In the genomic region with DNA sequence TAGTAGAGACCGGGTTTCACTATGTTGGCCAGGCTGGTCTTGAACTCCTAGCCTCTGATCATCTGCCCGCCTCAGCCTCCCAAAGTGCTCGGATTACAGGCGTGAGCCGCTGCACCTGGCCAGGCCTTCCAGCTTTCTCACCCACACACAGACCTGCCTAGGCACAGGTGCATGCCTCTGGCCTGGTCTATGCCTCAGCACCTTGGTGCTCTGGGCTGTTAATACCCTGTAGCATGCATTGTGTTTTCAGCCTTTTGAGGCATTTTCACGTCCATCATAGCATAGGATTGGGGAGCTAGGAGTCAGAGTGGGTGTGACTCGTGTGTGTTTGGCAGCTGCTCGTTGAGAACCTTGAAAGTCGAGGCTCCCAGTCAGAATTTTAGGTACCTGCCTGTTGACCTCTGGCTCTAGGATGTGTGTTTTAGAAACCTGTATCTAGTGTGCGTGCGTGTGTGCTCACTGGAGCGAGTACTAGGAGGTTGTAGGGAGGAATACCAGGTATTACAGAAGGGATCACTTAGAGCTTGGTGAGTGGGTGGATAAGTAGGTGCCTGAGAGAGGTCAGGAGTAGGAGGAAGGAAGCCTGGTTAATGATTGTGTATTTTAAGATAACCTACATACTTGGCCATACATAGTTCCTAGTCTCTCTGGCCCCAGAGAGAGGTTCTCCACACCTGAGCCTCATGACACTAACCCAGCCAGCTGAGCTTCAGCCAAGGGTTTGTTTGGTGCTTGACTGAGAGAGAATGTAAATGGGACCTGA, we compare ENCODE assay signal across 11 cellular contexts. TPM values are rescaled to one million over a fixed set of nuclear protein-coding genes. Genes with fewer than 3 reads are reported as not detected.
DNase-seq lines count a peak whose midpoint lies in the region; ATAC-seq and TF ChIP-seq lines count a peak whose summit lies in the region.
"Had no signal": no experiment of that assay in that cellular context is flagged by ENCODE, and none has a peak within 500 bp of the region (broad histone marks: within the 10 kb centered on the region; RNA-seq: fewer than 3 reads in every experiment).

No MANE protein-coding gene starts in this region.

- peaks cover 86% of the 10 kb centered on the region for H3K36me3 Mint-ChIP-seq in CD4-positive, alpha-beta T cell (ENCODE audit: low read depth)
- peaks cover 36 to 70% (median 64%) of the 10 kb centered on the region in 3 experiments for H3K36me3 Mint-ChIP-seq in H9 (ENCODE audit: insufficient read depth in 1 of 3, low read depth in 3 of 3)

- no peak for ATAC-seq in CD4-positive, alpha-beta T cell (ENCODE audit: poor library complexity)

- no peaks in the 10 kb centered on the region for H3K9me2 ChIP-seq in neural cell (ENCODE audit: insufficient read depth, low read length)

- POLR2A ChIA-PET in CD4-positive, alpha-beta T cell (lab: Charles Lee), result interaction anchor here (0.8 to 1.3 kb wide), 3 partner anchors 16 to 45 kb away, joined by 3 to 4 read pairs (median 3); partner anchors contain the start of genes CRKL and LZTR1

- H3K9ac ChIP-seq in H9 (ENCODE audit: extremely low read depth, insufficient read length, low read length), result no peak overlapping the region
- H3K9ac ChIP-seq in neural cell (ENCODE audit: low read length), result no peak overlapping the region

- no peaks in the 10 kb centered on the region for H3F3A ChIP-seq in neural cell (ENCODE audit: insufficient read depth, low read length, poor library complexity, severe bottlenecking)

- no peaks in the 10 kb centered on the region for H3K36me3 ChIP-seq in breast epithelium
- H3K36me3 ChIP-seq in neural cell (ENCODE audit: insufficient read depth, low read length), result no peaks in the 10 kb centered on the region

- H3T11ph ChIP-seq in H9 (ENCODE audit: low read length), result no peak overlapping the region

- no peaks in the 10 kb centered on the region for H3K9me3 ChIP-seq in CD4-positive, alpha-beta T cell (ENCODE audit: control insufficient read depth, low read length)
- H3K9me3 ChIP-seq in H9 (ENCODE audit: control insufficient read depth, low read depth, low read length) (no peaks in the 10 kb centered on the region), breast epithelium (no peaks in the 10 kb centered on the region), neural cell (ENCODE audit: low read length) (no peaks in the 10 kb centered on the region)
- H3K9me3 ChIP-seq: SJCRH30 had no signal

- no peak overlapping the region for H4K91ac ChIP-seq in H9 (ENCODE audit: insufficient read length, low read depth, low read length)

- H2BK20ac ChIP-seq in H9 (ENCODE audit: low read depth, low read length, poor library complexity, severe bottlenecking), result no peak overlapping the region

- no peak overlapping the region for H4K8ac ChIP-seq in H9 (replicated peaks; ENCODE audit: insufficient read length, low read depth, low read length)

- H3K4me2 ChIP-seq in H9 (ENCODE audit: insufficient read depth, insufficient read length, low read length), result no peak overlapping the region
- H3K4me2 ChIP-seq in neural cell (ENCODE audit: low read length), result no peak overlapping the region

- H2AFZ ChIP-seq in H9 (ENCODE audit: low read length) (no peak overlapping the region), neural cell (ENCODE audit: low read depth, low read length) (no peak overlapping the region)

- no peak for TF ChIP-seq CTCF in CD4-positive, alpha-beta T cell (IDR thresholded peaks at IDR 0.05)
- TF ChIP-seq CTCF in H9 (conservative IDR thresholded peaks at IDR 0.05) (no peak), breast epithelium (IDR thresholded peaks at IDR 0.05) (no peak), neural cell (IDR thresholded peaks at IDR 0.05; ENCODE audit: poor library complexity, severe bottlenecking) (no peak)

- H3K4me3 Mint-ChIP-seq in CD4-positive, alpha-beta T cell, result peak overlapping the region; percentile 40
- H3K4me3 Mint-ChIP-seq in H9, result peak overlapping the region in 1 of 2 experiments; percentile 47; a peak in 1 of 5 replicates

- H3K56ac ChIP-seq in H9 (ENCODE audit: insufficient read length, low read depth, low read length), result no peak overlapping the region

- no peak for TF ChIP-seq EP300 in neural cell (conservative IDR thresholded peaks at IDR 0.05; ENCODE audit: poor library complexity, severe bottlenecking)

- H3K4me1 Mint-ChIP-seq in CD4-positive, alpha-beta T cell (ENCODE audit: low read depth), result peaks cover 82% of the 10 kb centered on the region
- peaks cover 20 to 26% of the 10 kb centered on the region in 2 experiments for H3K4me1 Mint-ChIP-seq in H9

- H2BK12ac ChIP-seq in H9 (ENCODE audit: insufficient read length, low read depth, low read length), result no peak overlapping the region

- H2BK5ac ChIP-seq in H9 (ENCODE audit: insufficient read length, low read length), result no peak overlapping the region

- H3K79me1 ChIP-seq in H9 (ENCODE audit: insufficient read depth, low read depth, low read length, poor library complexity, severe bottlenecking), result peaks cover 6% of the 10 kb centered on the region

- H2BK15ac ChIP-seq in H9 (ENCODE audit: low read depth, low read length), result no peak overlapping the region

- no peak overlapping the region for H3K27ac ChIP-seq in CD4-positive, alpha-beta T cell (ENCODE audit: low read depth, low read length)
- no peak overlapping the region for H3K27ac ChIP-seq in H9 (ENCODE audit: insufficient read length, low read depth, low read length)
- H3K27ac ChIP-seq in breast epithelium, result peak overlapping the region; percentile 49 to 68
- no peak overlapping the region for H3K27ac ChIP-seq in neural cell (ENCODE audit: low read length)
- H3K27ac ChIP-seq: SJCRH30 had no signal

- no peak overlapping the region for H4K5ac ChIP-seq in H9 (ENCODE audit: insufficient read length, low read depth, low read length)

- no peak overlapping the region for H3K4ac ChIP-seq in H9 (ENCODE audit: low read depth, low read length)

- CTCF ChIA-PET in CD4-positive, alpha-beta T cell (lab: Charles Lee), result interaction anchor here (0.8 to 1.8 kb wide), 3 partner anchors 9 to 20 kb away, joined by 4 to 8 read pairs (median 5); partner anchors contain the start of gene CRKL

- H3K27me3 ChIP-seq in CD4-positive, alpha-beta T cell (ENCODE audit: control insufficient read depth, insufficient read depth, low read length), result no peaks in the 10 kb centered on the region
- no peaks in the 10 kb centered on the region for H3K27me3 ChIP-seq in H9 (ENCODE audit: insufficient read depth, low read length)
- no peaks in the 10 kb centered on the region for H3K27me3 ChIP-seq in breast epithelium
- H3K27me3 ChIP-seq in neural cell (ENCODE audit: insufficient read depth, low read depth, low read length), result no peaks in the 10 kb centered on the region
- H3K27me3 ChIP-seq: SJCRH30 had no signal

- no peaks in the 10 kb centered on the region for H3K9me3 Mint-ChIP-seq in CD4-positive, alpha-beta T cell
- no peaks in the 10 kb centered on the region for H3K9me3 Mint-ChIP-seq in H9

- TF ChIP-seq POLR2A in breast epithelium (IDR thresholded peaks at IDR 0.05), result no peak

- H2BK120ac ChIP-seq in H9 (ENCODE audit: low read depth, low read length, poor library complexity, severe bottlenecking), result no peak overlapping the region

- H3K23me2 ChIP-seq in H9 (ENCODE audit: insufficient read length, low read depth, low read length, poor library complexity, severe bottlenecking), result no peaks in the 10 kb centered on the region

- intact Hi-C loops in CD4-positive, alpha-beta T cell (cut with DNase I, micrococcal nuclease), result no loop called here
- intact Hi-C loops in breast epithelium (cut with DNase I; ENCODE audit: low total_unique reads), result no loop called here

- H3K79me2 ChIP-seq in H9 (ENCODE audit: insufficient read depth, low read length), result peaks cover 74% of the 10 kb centered on the region
- H3K79me2 ChIP-seq in neural cell (replicated peaks; ENCODE audit: insufficient read depth, low read length), result peaks cover 84% of the 10 kb centered on the region

- H4K20me1 ChIP-seq in H9 (ENCODE audit: control insufficient read depth, insufficient read depth, insufficient read length) (no peaks in the 10 kb centered on the region), neural cell (ENCODE audit: insufficient read depth) (peaks cover 37% of the 10 kb centered on the region)

- DNase-seq in CD4-positive, alpha-beta T cell, result no peak
- DNase-seq in H9 (no peak), breast epithelium (ENCODE audit: low spot score in 2 of 2) (no peak), HPDE6-E6E7 (ENCODE audit: extremely low spot score) (no peak), NCI-H2171 (lab: John Stamatoyannopoulos, UW) (no peak), iPS-NIHi11 (ENCODE audit: low spot score) (no peak)
- DNase-seq in activated CD8-positive, alpha-beta memory T cell treated with anti-CD3 and anti-CD28 coated beads, Interleukin-2, amount 50 U/mL, for 48 hours, result no peak
- DNase-seq: amniotic stem cell, nucleus accumbens, SJCRH30 had no signal

- H3K4me1 ChIP-seq in H9 (ENCODE audit: insufficient read depth, low read length), result no peaks in the 10 kb centered on the region
- peaks cover 0 to 3% of the 10 kb centered on the region in 2 donors for H3K4me1 ChIP-seq in breast epithelium
- H3K4me1 ChIP-seq: SJCRH30 had no signal

- H3K27ac Mint-ChIP-seq in CD4-positive, alpha-beta T cell, result peak overlapping the region; percentile 18
- H3K27ac Mint-ChIP-seq in H9, result peak overlapping the region in 2 of 3 experiments; percentile 31 to 73; a peak in 3 of 7 replicates

- no peak for TF ChIP-seq RAD21 in neural cell (conservative IDR thresholded peaks at IDR 0.05)

- H3K4me3 ChIP-seq in breast epithelium, result peak overlapping the region in 1 of 3 donors; percentile 4
- peak overlapping the region; percentile 0 for H3K4me3 ChIP-seq in neural cell (ENCODE audit: low read length)
- H3K4me3 ChIP-seq: SJCRH30 had no signal

- no peak overlapping the region for H3K14ac ChIP-seq in H9 (ENCODE audit: insufficient read depth, low read length)

- no peak overlapping the region for H3K18ac ChIP-seq in H9 (ENCODE audit: insufficient read length, low read depth, low read length)

- WGBS in H9 (ENCODE audit: extremely low coverage, insufficient read length, low lambda C conversion rate), result no CpG with 5 or more reads among the region's 12 CpGs

- no peak overlapping the region for H2AK5ac ChIP-seq in H9 (ENCODE audit: insufficient read length, low read length)

- no peak overlapping the region for H3K23ac ChIP-seq in H9 (ENCODE audit: insufficient read length, low read depth, low read length)

- H3K27me3 Mint-ChIP-seq in CD4-positive, alpha-beta T cell, result no peaks in the 10 kb centered on the region
- no peaks in the 10 kb centered on the region; the same call in 1 of the 2 replicates for H3K27me3 Mint-ChIP-seq in H9 (ENCODE audit: low read depth)

RNA-seq across cellular contexts. Expression of gene CRKL, which starts 20.0 kb away (rescaled TPM):
- 10 to 100 TPM; 41.9 to 43.5 TPM for total RNA-seq in CD4-positive, alpha-beta T cell
- total RNA-seq in H9 (2021) (105 and 106 TPM in 2 replicates), breast epithelium (10 to 100 TPM; 36.8 to 46.5 (median 42.3) TPM)
- polyA plus RNA-seq in neural cell, result 46.8 and 50.2 TPM in 2 replicates
- 91.9 and 102 TPM in 2 replicates for polyA minus RNA-seq in neural cell

RNA-seq across cellular contexts. Expression of gene AIFM3, which starts 29.8 kb away (rescaled TPM):
- under 1 TPM; 0.34 to 0.41 TPM for total RNA-seq in CD4-positive, alpha-beta T cell
- 1.9 and 2.3 TPM in 2 replicates for total RNA-seq in H9 (2021)
- 1 to 10 TPM; 1.6 to 3.3 (median 2.2) TPM for total RNA-seq in breast epithelium
- 1.1 TPM in 1 of 2 replicates, not detected in the other for polyA plus RNA-seq in neural cell
- polyA minus RNA-seq in neural cell, result 0.49 TPM in 1 of 2 replicates, not detected in the other
- total RNA-seq: SJCRH30 had no signal

RNA-seq across cellular contexts. Expression of gene LZTR1, which starts 44.9 kb away (rescaled TPM):
- total RNA-seq in CD4-positive, alpha-beta T cell, result 10 to 100 TPM; 48.4 to 51.3 TPM
- 40.0 and 47.0 TPM in 2 replicates for total RNA-seq in H9 (2021)
- 10 to 100 TPM; 37.6 to 59.0 (median 46.2) TPM for total RNA-seq in breast epithelium
- 114 and 122 TPM in 2 replicates for polyA plus RNA-seq in neural cell
- 47.1 and 55.8 TPM in 2 replicates for polyA minus RNA-seq in neural cell

Comparison
In these comparisons a context has a peak if more than half of its experiments do, and no peak if none do; other contexts are left out.
1. H3K27ac ChIP-seq: peak in breast epithelium (2 of 2); none in CD4-positive, alpha-beta T cell (single experiment), H9 (single experiment) and neural cell (single experiment).